Comparison of ENCODE assay signal across 20 cellular contexts in genomic region chr2:3073196-3073595, GRCh38.
A peak's percentile ranks its signal among the peaks of the same experiment; 100 is the strongest.
DNase-seq lines count a peak whose midpoint lies in the region; TF ChIP-seq lines count a peak whose summit lies in the region.
"Had no signal": no experiment of that assay in that cellular context is flagged by ENCODE, and none has a peak within 500 bp of the region (broad histone marks: within the 10 kb centered on the region; RNA-seq: fewer than 3 reads in every experiment).

No MANE protein-coding gene starts in this region.

- intact Hi-C loops in testis (cut with DNase I; ENCODE audit: low total_unique reads): no loop called here

- H3K4me1 Mint-ChIP-seq in nephron progenitor cell: peaks cover 43% of the 10 kb centered on the region
- H3K4me1 Mint-ChIP-seq: CD4-positive, CD25-positive, alpha-beta regulatory T cell had no signal

- H3K9me3 ChIP-seq in BE2C (no peaks in the 10 kb centered on the region), testis (no peaks in the 10 kb centered on the region)
- H3K9me3 ChIP-seq: A549, MG63 had no signal

- DNase-seq in NCI-H2107 treated with DMSO at 0.1 percent for 48 hours (lab: John Stamatoyannopoulos, UW; ENCODE audit: unreplicated experiment): peak; percentile 54
- no peak for DNase-seq in NCI-H2107 (lab: John Stamatoyannopoulos, UW)
- peak; percentile 32 for DNase-seq in BE2C
- peak; percentile 15 for DNase-seq in RPMI8226
- DNase-seq in nephron progenitor cell: no peak
- DNase-seq in NCI-H226: no peak
- DNase-seq in NCI-H1105 (lab: John Stamatoyannopoulos, UW): no peak
- DNase-seq in testis: no peak
- DNase-seq: CD4-positive, CD25-positive, alpha-beta regulatory T cell; H9; IMR-90; Karpas-422; MG63; NCI-H1105 treated with DMSO at 0.1 percent for 48 hours; NCI-H2029; NCI-H446 treated with DMSO at 0.1 percent for 48 hours; NCI-H748 treated with DMSO at 0.1 percent for 48 hours; T-helper 1 cell had no signal

- H3K36me3 ChIP-seq in BE2C: no peaks in the 10 kb centered on the region
- H3K36me3 ChIP-seq in testis (ENCODE audit: low read depth, missing control alignments): no peaks in the 10 kb centered on the region
- H3K36me3 ChIP-seq: MG63 had no signal

- TF ChIP-seq CTCF in BE2C (IDR thresholded peaks at IDR 0.05; ENCODE audit: low read depth, low read length) (no peak), nephron progenitor cell (IDR thresholded peaks at IDR 0.05) (no peak), testis (IDR thresholded peaks at IDR 0.05) (no peak)

- H3K27me3 Mint-ChIP-seq in nephron progenitor cell (ENCODE audit: low read depth, poor library complexity): peaks cover 11% of the 10 kb centered on the region

- no peak overlapping the region for H3K27ac ChIP-seq in testis
- H3K27ac ChIP-seq: A549, SK-N-MC had no signal

- H3K4me3 ChIP-seq in BE2C (ENCODE audit: low read depth, low read length) (no peak overlapping the region), testis (no peak overlapping the region)
- H3K4me3 ChIP-seq: A549, MG63, SK-N-MC had no signal

- no peaks in the 10 kb centered on the region for H3K36me3 Mint-ChIP-seq in nephron progenitor cell (ENCODE audit: low read depth)
- H3K36me3 Mint-ChIP-seq: CD4-positive, CD25-positive, alpha-beta regulatory T cell had no signal

- no peak for TF ChIP-seq POLR2A in testis (IDR thresholded peaks at IDR 0.05)

- H3K27ac Mint-ChIP-seq in nephron progenitor cell: peak overlapping the region; percentile 64
- H3K27ac Mint-ChIP-seq: H9 had no signal

- peaks cover 4% of the 10 kb centered on the region for H3K9me3 Mint-ChIP-seq in nephron progenitor cell
- H3K9me3 Mint-ChIP-seq: CD4-positive, CD25-positive, alpha-beta regulatory T cell had no signal

- WGBS in testis, 2 donors: 53 to 66% methylated on average over 11 to 13 of the region's 13 CpGs

- H3K27me3 ChIP-seq in BE2C (no peaks in the 10 kb centered on the region), testis (no peaks in the 10 kb centered on the region)

- no peak overlapping the region for H3K4me3 Mint-ChIP-seq in nephron progenitor cell
- H3K4me3 Mint-ChIP-seq: CD4-positive, CD25-positive, alpha-beta regulatory T cell; H9 had no signal

- peaks cover 6% of the 10 kb centered on the region; the same call in 1 of the 2 replicates for H3K4me1 ChIP-seq in BE2C
- H3K4me1 ChIP-seq in testis: no peaks in the 10 kb centered on the region
- H3K4me1 ChIP-seq: A549 had no signal

Comparison
In these comparisons a context has a peak if more than half of its experiments do, and no peak if none do; other contexts are left out.
1. DNase-seq: peak in NCI-H2107 treated with DMSO at 0.1 percent for 48 hours (single experiment), BE2C (single experiment) and RPMI8226 (single experiment); none in NCI-H2107 (single experiment), nephron progenitor cell (single experiment), NCI-H226 (single experiment), NCI-H1105 (single experiment) and testis (single experiment).